ENCODE assay signal across 12 cellular contexts in genomic region chr20:19811231-19811630, GRCh38. TPM values are rescaled to one million over a fixed set of nuclear protein-coding genes. Genes with fewer than 3 reads are reported as not detected.
A peak's percentile ranks its signal among the peaks of the same experiment; 100 is the strongest.
DNase-seq lines count a peak whose midpoint lies in the region; ATAC-seq and TF ChIP-seq lines count a peak whose summit lies in the region.
"Had no signal": no experiment of that assay in that cellular context is flagged by ENCODE, and none has a peak within 500 bp of the region (broad histone marks: within the 10 kb centered on the region; RNA-seq: fewer than 3 reads in every experiment).

No MANE protein-coding gene starts in this region.

- H3K27me3 ChIP-seq in mesenchymal stem cell (ENCODE audit: control insufficient read depth in 1 of 2, insufficient read depth in 1 of 2, low read length in 2 of 2) = no peaks in the 10 kb centered on the region

- no peak for TF ChIP-seq CTCF in HFFc6 (IDR thresholded peaks at IDR 0.05)

- no peak overlapping the region for H3K9ac ChIP-seq in mesenchymal stem cell (ENCODE audit: low read length)

- H3K4ac ChIP-seq in mesenchymal stem cell (ENCODE audit: low read depth in 1 of 2, low read length in 2 of 2) = no peak overlapping the region

- no peaks in the 10 kb centered on the region for H3K9me3 ChIP-seq in mesenchymal stem cell (ENCODE audit: control insufficient read depth, low read length)
- H3K9me3 ChIP-seq in T-helper 17 cell (ENCODE audit: control insufficient read depth, low read length, poor library complexity, severe bottlenecking) = no peaks in the 10 kb centered on the region
- H3K9me3 ChIP-seq: Caco-2 had no signal

- no peak overlapping the region for H4K91ac ChIP-seq in mesenchymal stem cell (ENCODE audit: low read length)

- no peak overlapping the region for H3K4me3 ChIP-seq in mesenchymal stem cell (ENCODE audit: insufficient read depth in 1 of 2, low read depth in 1 of 2, low read length in 2 of 2)

- H3K4me3 Mint-ChIP-seq in HFFc6 (no peak overlapping the region), T-helper 17 cell (no peak overlapping the region)
- no peak overlapping the region for H3K4me3 Mint-ChIP-seq in stimulated activated naive B cell treated with anti-CD40 and anti-IgM and Interleukin-4, amounts not matched to agents 10 μg/mL and 1 μg/mL and 100 μg/mL, for 72 hours
- H3K4me3 Mint-ChIP-seq: CD8-positive, alpha-beta memory T cell had no signal

- no peak overlapping the region for H2AFZ ChIP-seq in mesenchymal stem cell (ENCODE audit: low read depth, low read length)

- no peak overlapping the region for H2BK15ac ChIP-seq in mesenchymal stem cell (ENCODE audit: low read depth, poor library complexity, severe bottlenecking)

- H3K4me1 Mint-ChIP-seq in HFFc6 (ENCODE audit: low read depth) = peaks cover 76% of the 10 kb centered on the region
- H3K4me1 Mint-ChIP-seq in stimulated activated naive B cell treated with anti-CD40 and anti-IgM and Interleukin-4, amounts not matched to agents 10 μg/mL and 1 μg/mL and 100 μg/mL, for 72 hours = peaks cover 31 to 55% of the 10 kb centered on the region in 2 donors
- H3K4me1 Mint-ChIP-seq in T-helper 17 cell = no peaks in the 10 kb centered on the region

- H3K27ac Mint-ChIP-seq in HFFc6 (peak overlapping the region; percentile 32; the same call in 1 of the 2 replicates), T-helper 17 cell (no peak overlapping the region)
- peak overlapping the region; percentile 11 for H3K27ac Mint-ChIP-seq in stimulated activated naive B cell treated with anti-CD40 and anti-IgM and Interleukin-4, amounts not matched to agents 10 μg/mL and 1 μg/mL and 100 μg/mL, for 72 hours
- H3K27ac Mint-ChIP-seq: CD8-positive, alpha-beta memory T cell had no signal

- H3K18ac ChIP-seq in mesenchymal stem cell (ENCODE audit: low read depth in 1 of 2, low read length in 2 of 2) = peak overlapping the region; percentile 14 to 31

- H3K9me3 Mint-ChIP-seq in HFFc6 = no peaks in the 10 kb centered on the region
- no peaks in the 10 kb centered on the region for H3K9me3 Mint-ChIP-seq in stimulated activated naive B cell treated with anti-CD40 and anti-IgM and Interleukin-4, amounts not matched to agents 10 μg/mL and 1 μg/mL and 100 μg/mL, for 72 hours

- H3K4me1 ChIP-seq in mesenchymal stem cell (ENCODE audit: control insufficient read depth, insufficient read depth, low read depth, low read length) = peaks cover 23% of the 10 kb centered on the region
- H3K4me1 ChIP-seq: Caco-2 had no signal

- H2AK5ac ChIP-seq in mesenchymal stem cell (ENCODE audit: low read length, severe bottlenecking) = peak overlapping the region; percentile 21

- ATAC-seq in stimulated activated naive B cell treated with anti-CD40 and anti-IgM and Interleukin-4, amounts not matched to agents 10 μg/mL and 1 μg/mL and 100 μg/mL, for 72 hours (replicated peaks) = no peak
- no peak for ATAC-seq in T-helper 17 cell
- ATAC-seq: HCT116 had no signal

- H3K14ac ChIP-seq in mesenchymal stem cell (ENCODE audit: low read length in 2 of 2) = no peak overlapping the region

- H3K27ac ChIP-seq in mesenchymal stem cell (ENCODE audit: low read length, poor library complexity, severe bottlenecking) = no peak overlapping the region
- H3K27ac ChIP-seq: 22Rv1 had no signal

- H3K27me3 Mint-ChIP-seq in HFFc6 (ENCODE audit: insufficient read depth) (no peaks in the 10 kb centered on the region; the same call in 1 of the 2 replicates), T-helper 17 cell (peaks cover 17% of the 10 kb centered on the region)
- H3K27me3 Mint-ChIP-seq in stimulated activated naive B cell treated with anti-CD40 and anti-IgM and Interleukin-4, amounts not matched to agents 10 μg/mL and 1 μg/mL and 100 μg/mL, for 72 hours = no peaks in the 10 kb centered on the region

- DNase-seq in NCI-H2029 (lab: John Stamatoyannopoulos, UW) (peak; percentile 18), NCI-H2029 treated with DMSO at 0.1 percent for 48 hours (lab: John Stamatoyannopoulos, UW) (no peak), HFFc6 (no peak), mesenchymal stem cell (no peak), GF-D8 (lab: John Stamatoyannopoulos, UW) (no peak), T-helper 17 cell (no peak), islet precursor cell (no peak)
- DNase-seq in stimulated activated naive B cell treated with anti-CD40 and anti-IgM and Interleukin-4, amounts not matched to agents 10 μg/mL and 1 μg/mL and 100 μg/mL, for 72 hours = no peak
- DNase-seq: Caco-2; CD8-positive, alpha-beta memory T cell had no signal

- no peak overlapping the region for H4K8ac ChIP-seq in mesenchymal stem cell (ENCODE audit: low read length)

- H3K36me3 ChIP-seq in mesenchymal stem cell (ENCODE audit: control insufficient read depth in 1 of 2, insufficient read depth in 2 of 2, low read depth in 1 of 2, low read length in 2 of 2) = peaks cover 11 to 14% of the 10 kb centered on the region in 2 experiments

- 93% methylated on average over 7 of the region's 8 CpGs for WGBS in mesenchymal stem cell

- H3K36me3 Mint-ChIP-seq in HFFc6 (ENCODE audit: low read depth) = peaks cover 11% of the 10 kb centered on the region
- peaks cover 0 to 2% of the 10 kb centered on the region in 2 donors for H3K36me3 Mint-ChIP-seq in stimulated activated naive B cell treated with anti-CD40 and anti-IgM and Interleukin-4, amounts not matched to agents 10 μg/mL and 1 μg/mL and 100 μg/mL, for 72 hours
- peaks cover 2% of the 10 kb centered on the region for H3K36me3 Mint-ChIP-seq in T-helper 17 cell (ENCODE audit: low read depth)
- H3K36me3 Mint-ChIP-seq: CD8-positive, alpha-beta memory T cell had no signal

- no peak overlapping the region for H2BK5ac ChIP-seq in mesenchymal stem cell (ENCODE audit: low read depth, low read length, poor library complexity, severe bottlenecking)

- H3K4me2 ChIP-seq in mesenchymal stem cell (ENCODE audit: low read length, poor library complexity, severe bottlenecking) = no peak overlapping the region

- H2BK120ac ChIP-seq in mesenchymal stem cell (ENCODE audit: low read depth, low read length) = peak overlapping the region; percentile 0

- H2BK12ac ChIP-seq in mesenchymal stem cell (ENCODE audit: low read length in 2 of 2) = peak overlapping the region; percentile 50 to 91

- no peak overlapping the region for H3K23ac ChIP-seq in mesenchymal stem cell (ENCODE audit: low read length in 2 of 2)

- H3K79me1 ChIP-seq in mesenchymal stem cell (replicated peaks; ENCODE audit: low read length, poor library complexity, severe bottlenecking) = peaks cover 17% of the 10 kb centered on the region

RNA-seq across cellular contexts. Expression of gene RIN2, which starts 53.2 kb away (rescaled TPM):
- 10 to 100 TPM; 41.0 to 44.0 (median 43.5) TPM for total RNA-seq in HFFc6 (2021; fragmentation: NEBNext Ultra II Directional; extraction: Animal tissue kit (Norgen Biotek cat#: 25700))
- 44.5 TPM for polyA plus RNA-seq in mesenchymal stem cell (2013, experiment 1 of 2)
- polyA plus RNA-seq in mesenchymal stem cell (2013, experiment 2 of 2) = 41.0 TPM
- total RNA-seq in T-helper 17 cell = 1 to 10 TPM; 1.0 to 1.2 TPM
- polyA plus RNA-seq: CD8-positive, alpha-beta memory T cell had no signal

Comparison
In these comparisons a context has a peak if more than half of its experiments do, and no peak if none do; other contexts are left out.
1. RNA of gene RIN2, which starts 53.2 kb away (total RNA-seq): 41.0 to 44.0 TPM in HFFc6; 1.0 to 1.2 TPM in T-helper 17 cell; every median in the first group is over 10 times any median in the second.